In the genomic region with DNA sequence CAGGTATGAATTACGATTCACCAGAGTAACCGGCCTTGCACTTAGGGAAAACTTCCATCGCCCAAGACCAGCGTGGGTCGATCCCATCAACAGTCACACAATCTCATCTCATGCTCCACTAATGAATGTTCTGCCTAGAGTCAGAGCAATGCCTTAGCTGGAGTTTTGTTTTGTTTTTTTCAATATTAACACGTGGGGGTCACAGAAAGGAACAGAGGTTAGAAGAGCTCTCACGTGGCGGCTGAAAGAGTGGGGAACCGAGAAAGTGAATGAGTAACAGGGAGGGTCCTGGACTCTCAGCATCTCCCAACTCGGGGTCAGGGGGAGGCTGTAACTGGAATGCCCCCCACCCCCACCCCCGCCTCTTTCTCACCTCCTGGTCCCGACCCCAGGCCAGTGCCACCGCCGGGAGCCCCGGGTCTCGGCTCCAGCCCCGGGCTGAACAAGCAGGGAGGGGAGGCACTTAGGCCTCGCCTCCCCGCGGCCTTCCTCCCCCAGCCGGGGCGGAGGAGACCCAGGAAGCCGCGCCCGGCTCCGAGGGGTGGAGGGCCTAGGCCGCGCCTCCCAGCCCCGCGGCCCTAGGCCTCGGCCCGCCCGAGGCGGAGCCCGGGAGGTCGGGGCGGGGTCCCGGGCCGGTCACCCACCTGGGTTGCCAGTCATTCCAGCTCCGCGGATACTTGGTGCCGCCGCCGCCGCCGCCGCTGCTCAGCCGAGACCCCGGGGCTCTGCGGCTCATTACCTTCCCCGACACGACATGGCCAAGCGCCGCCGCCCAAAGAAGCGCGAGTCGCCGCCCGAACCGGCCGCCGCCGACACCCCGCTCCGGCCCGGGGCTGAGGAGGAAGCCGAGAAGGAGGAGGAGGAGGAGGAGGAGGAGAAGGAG, we compare ENCODE assay signal across 8 cellular contexts. TPM values are rescaled to one million over a fixed set of nuclear protein-coding genes. Genes with fewer than 3 reads are reported as not detected.
DNase-seq lines count a peak whose midpoint lies in the region; ATAC-seq and TF ChIP-seq lines count a peak whose summit lies in the region.
"Not testable (repeated sequence)": the region's sequence is repeated elsewhere in the genome, so short reads cannot be mapped to it uniquely, and the experiment has no call there.

No MANE protein-coding gene starts in this region.

- H3K9me3 Mint-ChIP-seq in CD4-positive, CD25-positive, alpha-beta regulatory T cell; activated T-cell treated with anti-CD3 and anti-CD28 coated beads, Interleukin-2, amount 50 U/mL, for 72 hours: not testable (repeated sequence)

- TF ChIP-seq POLR2A in erythroblast (IDR thresholded peaks at IDR 0.05; ENCODE audit: low read length): not testable (repeated sequence)

- peaks cover 16 to 47% (median 32%) of the 10 kb centered on the region in 4 donors for H3K4me1 Mint-ChIP-seq in CD4-positive, CD25-positive, alpha-beta regulatory T cell
- H3K4me1 Mint-ChIP-seq in activated T-cell treated with anti-CD3 and anti-CD28 coated beads, Interleukin-2, amount 50 U/mL, for 72 hours (ENCODE audit: low read depth): peaks cover 45% of the 10 kb centered on the region

- H3K27me3 Mint-ChIP-seq in CD4-positive, CD25-positive, alpha-beta regulatory T cell; activated T-cell treated with anti-CD3 and anti-CD28 coated beads, Interleukin-2, amount 50 U/mL, for 72 hours (ENCODE audit: low read depth): not testable (repeated sequence)

- not testable (repeated sequence) for H3K9me3 ChIP-seq in CD4-positive, CD25-positive, alpha-beta regulatory T cell (ENCODE audit: control insufficient read depth in 2 of 2, low read length in 2 of 2); mucosa of descending colon

- H3K4me3 ChIP-seq in CD4-positive, CD25-positive, alpha-beta regulatory T cell (ENCODE audit: low read depth, low read length): peak overlapping the region; percentile 83
- peak overlapping the region; percentile 51 for H3K4me3 ChIP-seq in mucosa of descending colon

- peak; percentile 60 to 67 for ATAC-seq in CD4-positive, CD25-positive, alpha-beta regulatory T cell (ENCODE audit: low read depth in 2 of 2)
- ATAC-seq in GM21423 (IDR thresholded peaks at IDR 0.05; ENCODE audit: unreplicated experiment) (peak; percentile 42), HG03520 (IDR thresholded peaks at IDR 0.05; ENCODE audit: unreplicated experiment) (peak; percentile 41), mucosa of descending colon (peak; percentile 79)
- ATAC-seq in activated T-cell treated with anti-CD3 and anti-CD28 coated beads, Interleukin-2, amount 50 U/mL, for 72 hours (replicated peaks in 1 of 2): peak; percentile 71 to 73

- H3K27ac Mint-ChIP-seq in CD4-positive, CD25-positive, alpha-beta regulatory T cell: peak overlapping the region; percentile 89 to 98 (median 97)
- peak overlapping the region; percentile 97 for H3K27ac Mint-ChIP-seq in activated T-cell treated with anti-CD3 and anti-CD28 coated beads, Interleukin-2, amount 50 U/mL, for 72 hours

- peak overlapping the region; percentile 94 to 99 (median 96) for H3K4me3 Mint-ChIP-seq in CD4-positive, CD25-positive, alpha-beta regulatory T cell
- peak overlapping the region; percentile 83 to 96 for H3K4me3 Mint-ChIP-seq in activated T-cell treated with anti-CD3 and anti-CD28 coated beads, Interleukin-2, amount 50 U/mL, for 72 hours

- intact Hi-C loops in mucosa of descending colon (cut with DNase I, micrococcal nuclease): not testable (repeated sequence)

- H3K27me3 ChIP-seq in CD4-positive, CD25-positive, alpha-beta regulatory T cell (ENCODE audit: control insufficient read depth, insufficient read depth, low read length): not testable (repeated sequence)

- peak overlapping the region; percentile 89 for H3K27ac ChIP-seq in CD4-positive, CD25-positive, alpha-beta regulatory T cell (ENCODE audit: insufficient read depth, low read length, poor library complexity, severe bottlenecking)

- peaks cover 28% of the 10 kb centered on the region for H3K4me1 ChIP-seq in CD4-positive, CD25-positive, alpha-beta regulatory T cell (ENCODE audit: control insufficient read depth, insufficient read depth, low read length, poor library complexity, severe bottlenecking)
- not testable (repeated sequence) for H3K4me1 ChIP-seq in mucosa of descending colon (ENCODE audit: low read depth)

- DNase-seq in CD4-positive, CD25-positive, alpha-beta regulatory T cell: peak; percentile 64 to 84 (median 71)
- peak; percentile 67 for DNase-seq in RKO (ENCODE audit: low spot score)
- DNase-seq in activated T-cell treated with anti-CD3 and anti-CD28 coated beads, Interleukin-2, amount 50 U/mL, for 72 hours: peak; percentile 77
- DNase-seq in erythroblast (lab: John Stamatoyannopoulos, UW): peak; percentile 77 to 84
- peak; percentile 71 to 88 (median 85) for DNase-seq in mucosa of descending colon
- peak; percentile 22 for DNase-seq in stimulated activated CD8-positive, alpha-beta memory T cell treated with anti-CD3 and anti-CD28 coated beads, Interleukin-12 subunit alpha, Interleukin-12 subunit beta, amount 100 ng/mL, for 1 hour (ENCODE audit: low read depth)

- not testable (repeated sequence) for H3K36me3 ChIP-seq in CD4-positive, CD25-positive, alpha-beta regulatory T cell (ENCODE audit: control insufficient read depth, insufficient read depth, low read length); mucosa of descending colon (ENCODE audit: low read depth)

- H3K36me3 Mint-ChIP-seq in CD4-positive, CD25-positive, alpha-beta regulatory T cell; activated T-cell treated with anti-CD3 and anti-CD28 coated beads, Interleukin-2, amount 50 U/mL, for 72 hours (ENCODE audit: insufficient read depth in 2 of 2): not testable (repeated sequence)

- TF ChIP-seq CTCF in mucosa of descending colon (IDR thresholded peaks at IDR 0.05): not testable (repeated sequence)

RNA-seq across cellular contexts. Expression of gene SMG1, which starts 0.7 kb away (rescaled TPM):
- 200 TPM for total RNA-seq in CD4-positive, CD25-positive, alpha-beta regulatory T cell
- 10 to 100 TPM in 2 of 4 donors, 1 to 10 TPM in 2; 9.2 to 11.9 (median 10.8) TPM for polyA plus RNA-seq in CD4-positive, CD25-positive, alpha-beta regulatory T cell
- total RNA-seq in activated T-cell treated with anti-CD3 and anti-CD28 coated beads, Interleukin-2, amount 50 U/mL, for 72 hours: 100 to 1,000 TPM; 165 to 171 TPM
- total RNA-seq in mucosa of descending colon: 100 to 1,000 TPM in 2 of 3 donors, 10 to 100 TPM in 1; 94.8 to 147 (median 126) TPM

RNA-seq across cellular contexts. Expression of gene TMC7, which starts 58.2 kb away (rescaled TPM):
- total RNA-seq in CD4-positive, CD25-positive, alpha-beta regulatory T cell: not detected
- under 1 TPM in 1 of 4 donors, not detected in 3; 0.10 TPM for polyA plus RNA-seq in CD4-positive, CD25-positive, alpha-beta regulatory T cell
- total RNA-seq in activated T-cell treated with anti-CD3 and anti-CD28 coated beads, Interleukin-2, amount 50 U/mL, for 72 hours: under 1 TPM in 1 of 2 donors, not detected in 1; 0.10 TPM
- total RNA-seq in mucosa of descending colon: 10 to 100 TPM in 1 of 3 donors, 1 to 10 TPM in 2; 5.4 to 12.4 (median 9.2) TPM

Comparison
In these comparisons a context has a peak if more than half of its experiments do, and no peak if none do; other contexts are left out.
1. Peak in every context shown above with its lines: DNase-seq, ATAC-seq, H3K4me3 ChIP-seq and H3K27ac ChIP-seq.
2. DNase-seq: peak in every context shown above with its lines; median percentile 85 in mucosa of descending colon; 80 in erythroblast; 77 in activated T-cell treated with anti-CD3 and anti-CD28 coated beads, Interleukin-2, amount 50 U/mL, for 72 hours; 71 in CD4-positive, CD25-positive, alpha-beta regulatory T cell; 67 in RKO; 22 in stimulated activated CD8-positive, alpha-beta memory T cell treated with anti-CD3 and anti-CD28 coated beads, Interleukin-12 subunit alpha, Interleukin-12 subunit beta, amount 100 ng/mL, for 1 hour.